8 cellular contexts compared by ENCODE assay signal in genomic region chr15:69452702-69453513, GRCh38. TPM values are rescaled to one million over a fixed set of nuclear protein-coding genes. Genes with fewer than 3 reads are reported as not detected.
DNase-seq lines count a peak whose midpoint lies in the region; ATAC-seq and TF ChIP-seq lines count a peak whose summit lies in the region.

Gene RPLP1, plus strand, starts transcription at chr15:69452818. Its CDS starts 131 bp downstream, at chr15:69452949.

- peaks cover 38% of the 10 kb centered on the region for H3K79me2 ChIP-seq in osteoblast (ENCODE audit: insufficient read depth, low read length)

- TF ChIP-seq POLR2A in NB4 (IDR thresholded peaks at IDR 0.05; ENCODE audit: extremely low read depth, insufficient read length) = peak; percentile 100

- TF ChIP-seq CTCF in GM06990 (IDR thresholded peaks at IDR 0.05; ENCODE audit: insufficient read depth, low read length, poor library complexity, severe bottlenecking) = no peak
- TF ChIP-seq CTCF in HFF-Myc (IDR thresholded peaks at IDR 0.05; ENCODE audit: low read depth, low read length, missing control alignments) = no peak
- no peak for TF ChIP-seq CTCF in NB4 (IDR thresholded peaks at IDR 0.05; ENCODE audit: low read depth, low read length)
- no peak for TF ChIP-seq CTCF in osteoblast (IDR thresholded peaks at IDR 0.05; ENCODE audit: extremely low read depth, low read depth, low read length)
- TF ChIP-seq CTCF in thoracic aorta (IDR thresholded peaks at IDR 0.05) = no peak

- H3K9me3 ChIP-seq in osteoblast (ENCODE audit: low read depth, low read length) (no peaks in the 10 kb centered on the region), thoracic aorta (no peaks in the 10 kb centered on the region)

- peaks cover 30% of the 10 kb centered on the region for H3K4me1 ChIP-seq in osteoblast (ENCODE audit: insufficient read depth, low read length)
- H3K4me1 ChIP-seq in thoracic aorta (ENCODE audit: control insufficient read depth in 1 of 2, low read depth in 2 of 2) = peaks cover 17 to 26% of the 10 kb centered on the region in 2 donors

- H3K36me3 Mint-ChIP-seq in activated naive CD8-positive, alpha-beta T cell = peaks cover 29% of the 10 kb centered on the region

- H3K9me3 Mint-ChIP-seq in activated naive CD8-positive, alpha-beta T cell (ENCODE audit: low read depth) = no peaks in the 10 kb centered on the region

- H3K27ac ChIP-seq in osteoblast (ENCODE audit: low read depth, low read length) = peak within 1 kb of the TSS; percentile 79
- peak within 1 kb of the TSS; percentile 94 to 97 for H3K27ac ChIP-seq in thoracic aorta

- no peaks in the 10 kb centered on the region for H3K27me3 Mint-ChIP-seq in activated naive CD8-positive, alpha-beta T cell

- H3K4me3 ChIP-seq in GM06990 (replicated peaks; ENCODE audit: low read depth, low read length) (peak within 1 kb of the TSS; percentile 98), HFF-Myc (replicated peaks; ENCODE audit: low read depth, low read length) (peak within 1 kb of the TSS; percentile 75), NB4 (ENCODE audit: low read depth, low read length) (peak within 1 kb of the TSS; percentile 90), osteoblast (ENCODE audit: insufficient read depth, low read length) (peak within 1 kb of the TSS; percentile 97), thoracic aorta (peak within 1 kb of the TSS; percentile 97)

- H3K27me3 ChIP-seq in GM06990 (replicated peaks; ENCODE audit: control insufficient read depth, insufficient read depth, low read length) (no peaks in the 10 kb centered on the region), osteoblast (ENCODE audit: insufficient read depth, low read length) (no peaks in the 10 kb centered on the region), thoracic aorta (replicated peaks; ENCODE audit: insufficient read depth) (no peaks in the 10 kb centered on the region)

- peak within 1 kb of the TSS; percentile 99 for H3K4me3 Mint-ChIP-seq in activated naive CD8-positive, alpha-beta T cell

- peaks cover 48% of the 10 kb centered on the region for H4K20me1 ChIP-seq in osteoblast (ENCODE audit: insufficient read depth, low read length)

- H3K36me3 ChIP-seq in GM06990 (ENCODE audit: control insufficient read depth, insufficient read depth, low read length) = peaks cover 19% of the 10 kb centered on the region
- peaks cover 45% of the 10 kb centered on the region for H3K36me3 ChIP-seq in osteoblast (ENCODE audit: insufficient read depth, low read length)
- peaks cover 14% of the 10 kb centered on the region for H3K36me3 ChIP-seq in thoracic aorta

- H3K4me1 Mint-ChIP-seq in activated naive CD8-positive, alpha-beta T cell (ENCODE audit: low read depth) = peaks cover 34% of the 10 kb centered on the region

- peak; percentile 82 for ATAC-seq in thoracic aorta (ENCODE audit: insufficient number of reproducible peaks, low FRiP score, low read depth)

- DNase-seq in GM06990 (ENCODE audit: extremely low read depth, insufficient read length) (peak; percentile 96), HFF-Myc (ENCODE audit: extremely low read depth, low read depth) (peak; percentile 90), NB4 (ENCODE audit: low read depth) (peak; percentile 96), SKM-1 treated with dmso at 0.1 percent for 144 hours (lab: John Stamatoyannopoulos, UW; ENCODE audit: unreplicated experiment) (peak; percentile 93), glomerular visceral epithelial cell (ENCODE audit: extremely low spot score) (peak; percentile 96), osteoblast (ENCODE audit: insufficient read length, low spot score, missing footprints) (peak; percentile 97), thoracic aorta (ENCODE audit: low spot score) (peak; percentile 81)

- H2AFZ ChIP-seq in osteoblast (ENCODE audit: low read length) = peak within 1 kb of the TSS; percentile 95

- H3K4me2 ChIP-seq in osteoblast (ENCODE audit: insufficient read depth, low read length) = peak within 1 kb of the TSS; percentile 100

- peak within 1 kb of the TSS; percentile 99 for H3K27ac Mint-ChIP-seq in activated naive CD8-positive, alpha-beta T cell

RNA-seq across cellular contexts. Expression of gene RPLP1, which starts in this region (rescaled TPM):
- 71.7 and 94.6 TPM in 2 replicates for total RNA-seq in osteoblast
- 100 to 1,000 TPM; 444 to 515 TPM for total RNA-seq in thoracic aorta

Comparison
In these comparisons a context has a peak if more than half of its experiments do, and no peak if none do; other contexts are left out.
1. Peak in every context shown above with its lines: DNase-seq, ATAC-seq, H3K4me3 ChIP-seq and H3K27ac ChIP-seq.